27 cellular contexts compared by ENCODE assay signal in the genomic region with DNA sequence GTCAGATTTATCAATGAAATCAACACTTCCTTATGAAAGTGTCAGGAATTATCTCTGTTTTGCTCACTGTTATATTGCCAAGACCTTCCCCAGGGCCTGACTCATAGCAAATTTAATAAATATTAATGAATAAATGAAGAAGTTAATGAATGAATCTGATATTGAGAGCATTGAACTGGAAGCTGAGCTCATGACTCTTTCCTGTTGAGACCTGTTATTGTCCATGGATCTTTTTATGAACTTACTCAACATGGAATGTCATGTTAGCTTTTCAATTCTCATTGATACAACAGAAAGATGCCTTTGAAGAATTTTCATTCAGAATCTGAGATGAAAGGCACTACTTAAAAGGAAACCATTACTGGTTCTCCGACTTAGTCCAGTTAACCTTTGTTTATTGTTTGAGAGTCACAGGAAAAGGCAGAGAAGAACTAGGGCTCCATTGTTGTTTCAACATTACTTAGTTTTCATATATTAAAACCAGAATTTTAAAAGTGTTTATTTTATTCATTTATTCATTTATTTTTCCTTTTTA.
"Had no signal": no experiment of that assay in that cellular context is flagged by ENCODE, and none has a peak within 500 bp of the region (broad histone marks: within the 10 kb centered on the region; RNA-seq: fewer than 3 reads in every experiment).

No MANE protein-coding gene starts in this region.

- H3K27me3 ChIP-seq: brain microvascular endothelial cell, cardiac muscle cell had no signal

- DNase-seq: activated CD4-positive, alpha-beta T cell treated with anti-CD3 and anti-CD28 coated beads, Interleukin-2, amount 10 ng/mL, durations not matched to agents 24 days and 14 days; activated CD4-positive, alpha-beta T cell treated with anti-CD3 and anti-CD28 coated beads, Interleukin-2, amount 50 U/mL, for 4 hours; activated CD8-positive, alpha-beta T cell treated with anti-CD3 and anti-CD28 coated beads for 36 hours; activated effector memory CD4-positive, alpha-beta T cell treated with anti-CD3 and anti-CD28 coated beads, Interleukin-2, amount 50 U/mL, for 16 hours; activated naive CD4-positive, alpha-beta T cell; activated naive CD4-positive, alpha-beta T cell treated with anti-CD3 and anti-CD28 coated beads, Interleukin-2, amount 50 U/mL, for 16 hours; activated naive CD8-positive, alpha-beta T cell treated with anti-CD3 and anti-CD28 coated beads for 36 hours; activated T-cell treated with anti-CD3 and anti-CD28 coated beads, Interleukin-2, amount 50 U/mL, for 1 hour; activated T-cell treated with anti-CD3 and anti-CD28 coated beads, Interleukin-2, amount 50 U/mL, for 72 hours; amniotic stem cell; aorta; brain microvascular endothelial cell; NCI-H1105; NCI-H1417 treated with DMSO at 0.1 percent for 48 hours; NCI-H187 treated with DMSO at 0.1 percent for 48 hours; NCI-H2081; NCI-H2171 treated with DMSO at 0.1 percent for 48 hours; NCI-H2227 treated with DMSO at 0.1 percent for 48 hours; NCI-H446; NCI-H524; NCI-H69; PC-3; Right ventricle myocardium superior; T1000 had no signal

- H3K4me3 ChIP-seq: cardiac muscle cell, K562, SK-N-MC had no signal

- H3K36me3 ChIP-seq: brain microvascular endothelial cell, cardiac muscle cell had no signal

- FAIRE-seq: K562 had no signal
